In genomic region chr2:63553049-63553448, GRCh38 we compare ENCODE assay signal across 1 cellular context.
TF ChIP-seq lines count a peak whose summit lies in the region.

No MANE protein-coding gene starts in this region.

TF ChIP-seq in endothelial cell of umbilical vein, 7 proteins besides CTCF, POLR2A, EP300 and RAD21:
- no peak for TF ChIP-seq MAX (IDR thresholded peaks at IDR 0.05; ENCODE audit: insufficient read depth, insufficient read length)
- no peak for TF ChIP-seq FOS (IDR thresholded peaks at IDR 0.05; ENCODE audit: borderline replicate concordance, insufficient read depth, low read length)
- no peak for TF ChIP-seq EZH2 (IDR thresholded peaks at IDR 0.05; ENCODE audit: borderline replicate concordance, low read depth, low read length, severe bottlenecking)
- TF ChIP-seq MYC (IDR thresholded peaks at IDR 0.05; ENCODE audit: low read depth, low read length), result no peak
- TF ChIP-seq POLR2AphosphoS5 (IDR thresholded peaks at IDR 0.05; ENCODE audit: insufficient read depth, low read depth, low read length), result no peak
- no peak for TF ChIP-seq GATA2 (IDR thresholded peaks at IDR 0.05; ENCODE audit: insufficient read depth, insufficient read length, low read depth, low read length)
- no peak for TF ChIP-seq JUN (IDR thresholded peaks at IDR 0.05; ENCODE audit: borderline replicate concordance, insufficient read depth, insufficient read length, low read depth)
TF ChIP-seq in endothelial cell of umbilical vein: peak in this region for 0.
